12 cellular contexts compared by ENCODE assay signal in the genomic region with DNA sequence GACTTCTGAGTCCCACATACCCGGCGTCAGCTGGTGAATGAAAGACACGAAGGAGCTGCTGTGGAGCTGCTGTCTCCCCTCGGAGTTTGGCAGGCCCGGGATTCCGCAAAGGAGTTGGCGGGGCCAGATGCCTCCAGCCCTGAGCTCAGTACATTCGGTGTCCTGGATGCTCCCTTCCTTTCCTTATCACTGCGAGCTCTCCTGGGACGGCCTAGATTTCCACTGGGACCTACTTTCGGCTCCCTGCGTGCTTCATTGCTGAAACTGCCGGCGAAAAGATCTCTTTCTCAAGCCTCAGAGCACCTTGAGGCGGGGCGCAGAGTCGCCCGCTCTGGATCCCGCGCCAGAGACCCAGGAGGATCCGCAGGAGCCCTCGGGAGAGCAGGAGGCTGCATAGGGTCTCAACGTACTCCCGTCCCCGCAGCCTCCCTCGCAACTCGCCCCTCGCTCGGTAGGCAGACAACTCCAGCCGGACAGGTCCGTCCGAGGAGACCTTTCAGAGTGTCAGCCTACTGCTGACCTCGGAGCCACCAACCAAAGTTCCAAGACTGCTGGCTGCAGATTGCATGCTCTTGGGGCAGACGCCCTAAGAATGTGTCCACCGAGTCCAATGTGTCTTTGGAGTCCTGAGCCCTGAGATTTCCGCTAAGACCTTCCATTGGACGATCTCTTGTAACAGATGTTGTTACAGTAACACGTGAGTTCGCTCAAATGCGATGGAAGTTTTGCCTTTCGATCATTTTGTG. TPM values are rescaled to one million over a fixed set of nuclear protein-coding genes. Genes with fewer than 3 reads are reported as not detected.
DNase-seq lines count a peak whose midpoint lies in the region; TF ChIP-seq lines count a peak whose summit lies in the region.
"Had no signal": no experiment of that assay in that cellular context is flagged by ENCODE, and none has a peak within 500 bp of the region (broad histone marks: within the 10 kb centered on the region; RNA-seq: fewer than 3 reads in every experiment).

No MANE protein-coding gene starts in this region.

- H3K4me2 ChIP-seq in PC-9 (peak overlapping the region; percentile 24), osteoblast (ENCODE audit: insufficient read depth, low read length) (no peak overlapping the region)

- CTCF ChIA-PET in CD4-positive, alpha-beta memory T cell (lab: Charles Lee; ENCODE audit: partially characterized antibody), result interaction anchor here (2.0 kb wide), 1 partner anchor 14 kb away, joined by 4 read pairs; no protein-coding TSS in a partner anchor
- CTCF ChIA-PET in PC-9 (lab: Charles Lee), result no interaction called here

- H3K9me3 ChIP-seq in CD4-positive, alpha-beta memory T cell (ENCODE audit: control insufficient read depth in 1 of 2, low read length in 2 of 2), result no peaks in the 10 kb centered on the region
- H3K9me3 ChIP-seq in PC-9 (ENCODE audit: insufficient read depth, low read depth) (no peaks in the 10 kb centered on the region), osteoblast (ENCODE audit: low read depth, low read length) (no peaks in the 10 kb centered on the region), adrenal gland (replicated peaks in 1 of 3) (no peaks in the 10 kb centered on the region)

- TF ChIP-seq CTCF in PC-9 (conservative IDR thresholded peaks at IDR 0.05), result no peak
- TF ChIP-seq CTCF in endothelial cell (IDR thresholded peaks at IDR 0.05; ENCODE audit: unreplicated experiment), result no peak
- no peak for TF ChIP-seq CTCF in osteoblast (IDR thresholded peaks at IDR 0.05; ENCODE audit: extremely low read depth, low read depth, low read length)
- no peak for TF ChIP-seq CTCF in adrenal gland (IDR thresholded peaks at IDR 0.05)

- H3K36me3 Mint-ChIP-seq in CD4-positive, alpha-beta memory T cell, result peaks cover 3 to 4% of the 10 kb centered on the region in 2 donors
- H3K36me3 Mint-ChIP-seq in endothelial cell (ENCODE audit: low read depth, unreplicated experiment), result peaks cover 3% of the 10 kb centered on the region

- POLR2A ChIA-PET in CD4-positive, alpha-beta memory T cell (lab: Charles Lee; ENCODE audit: partially characterized antibody), result interaction anchor here (1.0 to 1.7 kb wide), 3 partner anchors 14 to 27 kb away, joined by 3 to 9 read pairs (median 3); no protein-coding TSS in a partner anchor
- POLR2A ChIA-PET in PC-9 (lab: Charles Lee; ENCODE audit: unreplicated experiment), result no interaction called here

- no peaks in the 10 kb centered on the region for H3K9me3 Mint-ChIP-seq in CD4-positive, alpha-beta memory T cell
- H3K9me3 Mint-ChIP-seq in endothelial cell (ENCODE audit: unreplicated experiment), result no peaks in the 10 kb centered on the region

- H3K9me2 ChIP-seq in PC-9 (ENCODE audit: insufficient read depth), result no peaks in the 10 kb centered on the region

- H2AFZ ChIP-seq in PC-9 (peak overlapping the region; percentile 21; the same call in 1 of the 2 replicates), osteoblast (ENCODE audit: low read length) (peak overlapping the region; percentile 17)

- H3K79me2 ChIP-seq in PC-9 (ENCODE audit: low read depth), result peaks cover 6% of the 10 kb centered on the region; the same call in 1 of the 2 replicates
- H3K79me2 ChIP-seq in osteoblast (ENCODE audit: insufficient read depth, low read length), result peaks cover 46% of the 10 kb centered on the region

- peaks cover 39% of the 10 kb centered on the region for H3K4me1 ChIP-seq in CD4-positive, alpha-beta memory T cell (ENCODE audit: insufficient read depth, low read length)
- H3K4me1 ChIP-seq in PC-9 (replicated peaks; ENCODE audit: insufficient read depth), result peaks cover 14% of the 10 kb centered on the region
- H3K4me1 ChIP-seq in osteoblast (ENCODE audit: insufficient read depth, low read length), result no peaks in the 10 kb centered on the region
- no peaks in the 10 kb centered on the region for H3K4me1 ChIP-seq in adrenal gland (replicated peaks in 1 of 2)

- no peak overlapping the region for H3K27ac ChIP-seq in CD4-positive, alpha-beta memory T cell (ENCODE audit: low read depth, low read length)
- H3K27ac ChIP-seq in PC-9 (no peak overlapping the region), osteoblast (ENCODE audit: low read depth, low read length) (no peak overlapping the region), adrenal gland (peak overlapping the region in 2 of 5 donors; percentile 41 to 61)
- H3K27ac ChIP-seq: WERI-Rb-1 had no signal

- H3K4me3 ChIP-seq in CD4-positive, alpha-beta memory T cell (ENCODE audit: low read length in 2 of 2), result no peak overlapping the region
- H3K4me3 ChIP-seq in PC-9 (no peak overlapping the region), osteoblast (ENCODE audit: insufficient read depth, low read length) (no peak overlapping the region), adrenal gland (no peak overlapping the region)
- H3K4me3 ChIP-seq: K562 had no signal

- H4K20me1 ChIP-seq in PC-9 (ENCODE audit: insufficient read depth) (no peaks in the 10 kb centered on the region), osteoblast (ENCODE audit: insufficient read depth, low read length) (no peaks in the 10 kb centered on the region)

- WGBS in adrenal gland, 4 donors, result 50 to 70% (median 55%) methylated on average over 17 to 41 of the region's 41 CpGs

- BruUV-seq in PC-9 (replicated peaks; lab: Mats Ljungman, UMichigan), result no TSS peak

- no peaks in the 10 kb centered on the region for H3K27me3 Mint-ChIP-seq in CD4-positive, alpha-beta memory T cell
- H3K27me3 Mint-ChIP-seq in endothelial cell (ENCODE audit: unreplicated experiment), result peaks cover 18% of the 10 kb centered on the region

- H3K36me3 ChIP-seq in CD4-positive, alpha-beta memory T cell (ENCODE audit: insufficient read depth, low read length), result no peaks in the 10 kb centered on the region
- H3K36me3 ChIP-seq in PC-9 (ENCODE audit: low read depth) (0 out of 2 replicates have a peak, but pooled peaks cover 5% of the 10 kb centered on the region), osteoblast (ENCODE audit: insufficient read depth, low read length) (no peaks in the 10 kb centered on the region), adrenal gland (replicated peaks in 1 of 2) (no peaks in the 10 kb centered on the region)
- H3K36me3 ChIP-seq: WERI-Rb-1 had no signal

- peaks cover 27 to 64% (median 41%) of the 10 kb centered on the region in 4 donors for H3K4me1 Mint-ChIP-seq in CD4-positive, alpha-beta memory T cell
- peaks cover 27% of the 10 kb centered on the region for H3K4me1 Mint-ChIP-seq in endothelial cell (ENCODE audit: unreplicated experiment)

- TF ChIP-seq POLR2A in adrenal gland (IDR thresholded peaks at IDR 0.05), result no peak

- intact Hi-C loops in CD4-positive, alpha-beta memory T cell (cut with micrococcal nuclease), result no loop called here
- intact Hi-C loops in PC-9 (cut with micrococcal nuclease; ENCODE audit: unreplicated experiment), result no loop called here
- intact Hi-C loops in adrenal gland (cut with DNase I), result no loop called here

- DNase-seq in CD4-positive, alpha-beta memory T cell, result no peak
- no peak for DNase-seq in PC-9
- DNase-seq in endothelial cell (ENCODE audit: low spot score), result no peak
- no peak for DNase-seq in osteoblast (ENCODE audit: insufficient read length, low spot score, missing footprints)
- no peak for DNase-seq in NCI-H187 treated with DMSO at 0.1 percent for 48 hours (lab: John Stamatoyannopoulos, UW)
- DNase-seq in stimulated activated CD4-positive, alpha-beta T cell treated with anti-CD3 and anti-CD28 coated beads, Interleukin-4, amount 100 ng/mL, for 24 hours, result no peak
- DNase-seq in NCI-H226, result no peak
- DNase-seq in adrenal gland, result no peak
- DNase-seq: GF-D8, NCI-H774, WERI-Rb-1 had no signal

- peak overlapping the region in 7 of 8 donors; percentile 2 to 77 (median 42) for H3K4me3 Mint-ChIP-seq in CD4-positive, alpha-beta memory T cell
- H3K4me3 Mint-ChIP-seq in endothelial cell (ENCODE audit: unreplicated experiment), result no peak overlapping the region

- peaks cover 10% of the 10 kb centered on the region for H3F3A ChIP-seq in PC-9 (ENCODE audit: insufficient read depth, low read depth)

- H3K27me3 ChIP-seq in CD4-positive, alpha-beta memory T cell (ENCODE audit: insufficient read depth, low read length), result no peaks in the 10 kb centered on the region
- no peaks in the 10 kb centered on the region for H3K27me3 ChIP-seq in PC-9 (ENCODE audit: insufficient read depth, low read depth)
- H3K27me3 ChIP-seq in osteoblast (ENCODE audit: insufficient read depth, low read length), result no peaks in the 10 kb centered on the region
- no peaks in the 10 kb centered on the region for H3K27me3 ChIP-seq in adrenal gland

- peak overlapping the region; percentile 31 to 100 (median 72) for H3K27ac Mint-ChIP-seq in CD4-positive, alpha-beta memory T cell
- peak overlapping the region; percentile 72 for H3K27ac Mint-ChIP-seq in endothelial cell (ENCODE audit: unreplicated experiment)

RNA-seq across cellular contexts. Expression of a gene that starts 6.1 kb away (rescaled TPM):
- 10 to 100 TPM; 43.4 to 47.8 TPM for total RNA-seq in CD4-positive, alpha-beta memory T cell
- 10 to 100 TPM; 35.8 to 47.0 TPM for polyA plus RNA-seq in CD4-positive, alpha-beta memory T cell
- total RNA-seq in PC-9 (2021) (3.6 and 6.3 TPM in 2 replicates), endothelial cell (ENCODE audit: unreplicated experiment) (1.1 TPM), osteoblast (3.5 and 3.6 TPM in 2 replicates), adrenal gland (1 to 10 TPM in 7 of 8 donors, under 1 TPM in 1; 0.30 to 3.7 (median 2.8) TPM)
- polyA plus RNA-seq in adrenal gland, result 1 to 10 TPM in 2 of 3 donors, under 1 TPM in 1; 0.55 to 5.2 (median 3.5) TPM
